In genomic region chr17:20033410-20033809, GRCh38 we compare ENCODE assay signal across 28 cellular contexts.
"Had no signal": no experiment of that assay in that cellular context is flagged by ENCODE, and none has a peak within 500 bp of the region (broad histone marks: within the 10 kb centered on the region; RNA-seq: fewer than 3 reads in every experiment).

No MANE protein-coding gene starts in this region.

- H3K27ac ChIP-seq: breast epithelium, colonic mucosa, Peyer's patch, RWPE1 had no signal

- H3K4me3 Mint-ChIP-seq: activated CD8-positive, alpha-beta T cell treated with anti-CD3 and anti-CD28 coated beads, Interleukin-2, amount 10 ng/mL, durations not matched to agents 7 days and 5 days; activated naive CD4-positive, alpha-beta T cell treated with anti-CD3 and anti-CD28 coated beads, Interleukin-2, amount 50 U/mL, for 24 hours; T-helper 1 cell treated with Interleukin-12 subunit alpha and Interleukin-12 subunit beta and Interleukin-4 antibody, amounts not matched to agents 30 μg/mL and 1 μg/mL, for 36 hours; WTC11 had no signal

- DNase-seq: activated CD4-positive, alpha-beta T cell treated with anti-CD3 and anti-CD28 coated beads for 48 hours; activated CD4-positive, alpha-beta T cell treated with anti-CD3 and anti-CD28 coated beads, Interleukin-2, amount 50 U/mL, for 4 hours; activated CD4-positive, CD25-positive, alpha-beta regulatory T cell treated with anti-CD3 and anti-CD28 coated beads, Interleukin-2, amount 50 U/mL, for 72 hours; activated CD8-positive, alpha-beta memory T cell treated with anti-CD3 and anti-CD28 coated beads, Interleukin-2, amount 50 U/mL, for 48 hours; activated CD8-positive, alpha-beta T cell treated with anti-CD3 and anti-CD28 coated beads, Interleukin-2, amount 10 ng/mL, durations not matched to agents 7 days and 5 days; activated effector memory CD4-positive, alpha-beta T cell treated with Interleukin-2 at 50 U/mL for 16 hours; activated naive CD4-positive, alpha-beta T cell; activated T-cell treated with anti-CD3 and anti-CD28 coated beads, Interleukin-2, amount 50 U/mL, for 1 hour; aorta; caudate nucleus; colonic mucosa; Karpas-422; MM.1S; NCI-H1105; NCI-H1436; NCI-H1694 treated with DMSO at 0.1 percent for 48 hours; NCI-H2029 treated with DMSO at 0.1 percent for 48 hours; NCI-H345; NCI-H510A; NCI-H526 treated with DMSO at 0.1 percent for 48 hours; NCI-H82; Peyer's patch; Right ventricle myocardium superior had no signal

- H3K4me3 ChIP-seq: breast epithelium, colonic mucosa, Peyer's patch had no signal

- H3K9me3 Mint-ChIP-seq: activated naive CD4-positive, alpha-beta T cell treated with anti-CD3 and anti-CD28 coated beads, Interleukin-2, amount 50 U/mL, for 24 hours; T-helper 1 cell treated with Interleukin-12 subunit alpha and Interleukin-12 subunit beta and Interleukin-4 antibody, amounts not matched to agents 30 μg/mL and 1 μg/mL, for 36 hours; WTC11 had no signal

- H3K9me3 ChIP-seq: breast epithelium, colonic mucosa, Peyer's patch had no signal

- H3K4me1 Mint-ChIP-seq: activated naive CD4-positive, alpha-beta T cell treated with anti-CD3 and anti-CD28 coated beads, Interleukin-2, amount 50 U/mL, for 24 hours had no signal

- H3K27ac Mint-ChIP-seq: activated CD8-positive, alpha-beta T cell treated with anti-CD3 and anti-CD28 coated beads, Interleukin-2, amount 10 ng/mL, durations not matched to agents 7 days and 5 days; activated naive CD4-positive, alpha-beta T cell treated with anti-CD3 and anti-CD28 coated beads, Interleukin-2, amount 50 U/mL, for 24 hours; T-helper 1 cell treated with Interleukin-12 subunit alpha and Interleukin-12 subunit beta and Interleukin-4 antibody, amounts not matched to agents 30 μg/mL and 1 μg/mL, for 36 hours; WTC11 had no signal

- H3K36me3 Mint-ChIP-seq: activated naive CD4-positive, alpha-beta T cell treated with anti-CD3 and anti-CD28 coated beads, Interleukin-2, amount 50 U/mL, for 24 hours; WTC11 had no signal

- H3K4me1 ChIP-seq: breast epithelium, colonic mucosa, Peyer's patch had no signal

- ATAC-seq: activated CD8-positive, alpha-beta T cell treated with anti-CD3 and anti-CD28 coated beads, Interleukin-2, amount 10 ng/mL, durations not matched to agents 7 days and 5 days; WTC11 had no signal

- H3K36me3 ChIP-seq: breast epithelium, colonic mucosa, Peyer's patch had no signal
